11 cellular contexts compared by ENCODE assay signal in genomic region chr7:74294191-74294998, GRCh38. TPM values are rescaled to one million over a fixed set of nuclear protein-coding genes. Genes with fewer than 3 reads are reported as not detected.
A peak's percentile ranks its signal among the peaks of the same experiment; 100 is the strongest.
DNase-seq lines count a peak whose midpoint lies in the region; ATAC-seq, FAIRE-seq and TF ChIP-seq lines count a peak whose summit lies in the region.
"Had no signal": no experiment of that assay in that cellular context is flagged by ENCODE, and none has a peak within 500 bp of the region (broad histone marks: within the 10 kb centered on the region; RNA-seq: fewer than 3 reads in every experiment).

No MANE protein-coding gene starts in this region.

- DNase-seq in H7 (peak; percentile 56), caudate nucleus (lab: John Stamatoyannopoulos, UW) (no peak), iris pigment epithelial cell (ENCODE audit: low read depth) (peak; percentile 39), H54 (ENCODE audit: insufficient read length, low spot score) (no peak), posterior cingulate gyrus (no peak), tibial nerve (ENCODE audit: low spot score in 2 of 2) (no peak)
- DNase-seq: GF-D8 had no signal

- H3K4me3 ChIP-seq in H7 (ENCODE audit: insufficient read depth, low read depth, low read length) (no peak overlapping the region), subcutaneous abdominal adipose tissue (ENCODE audit: low read depth in 1 of 5, low read length in 5 of 5) (peak overlapping the region in 3 of 5 donors; percentile 26 to 53 (median 31)), tibial nerve (no peak overlapping the region)
- H3K4me3 ChIP-seq: lung, skin epidermis had no signal

- intact Hi-C loops in posterior cingulate gyrus (cut with DNase I), result loop anchor here (5.0 kb wide), 3 partner anchors 37 to 98 kb away; no protein-coding TSS in a partner anchor

- H3K27ac ChIP-seq in caudate nucleus (ENCODE audit: low read depth, low read length) (peak overlapping the region; percentile 62), subcutaneous abdominal adipose tissue (ENCODE audit: low read depth, low read length) (peak overlapping the region; percentile 33), tibial nerve (peak overlapping the region in 1 of 4 donors; percentile 50)

- H3K9ac ChIP-seq in subcutaneous abdominal adipose tissue (ENCODE audit: low read length in 5 of 5), result peak overlapping the region in 1 of 5 donors; percentile 51

- ATAC-seq in GM21390 (IDR thresholded peaks at IDR 0.05; ENCODE audit: unreplicated experiment), result no peak

- H3K9me3 ChIP-seq in subcutaneous abdominal adipose tissue (ENCODE audit: control insufficient read depth in 5 of 5, low read length in 5 of 5) (no peaks in the 10 kb centered on the region), tibial nerve (no peaks in the 10 kb centered on the region)

- TF ChIP-seq CTCF in tibial nerve (IDR thresholded peaks at IDR 0.05), result no peak

- FAIRE-seq in H54 (lab: Jason Lieb, UNC), result no peak

- H3K27me3 ChIP-seq in H7 (ENCODE audit: control insufficient read depth, insufficient read depth, low read length) (peaks cover 7% of the 10 kb centered on the region), subcutaneous abdominal adipose tissue (ENCODE audit: control insufficient read depth in 5 of 5, insufficient read depth in 4 of 5, low read length in 5 of 5) (peaks cover 0 to 7% (median 0%) of the 10 kb centered on the region in 5 donors), tibial nerve (no peaks in the 10 kb centered on the region)

- H3K4me1 ChIP-seq in subcutaneous abdominal adipose tissue (ENCODE audit: control insufficient read depth in 5 of 5, insufficient read depth in 5 of 5, low read length in 5 of 5) (peaks cover 4 to 46% (median 29%) of the 10 kb centered on the region in 5 donors), tibial nerve (peaks cover 0 to 50% (median 25%) of the 10 kb centered on the region in 4 donors)

- no peak for TF ChIP-seq EP300 in tibial nerve (IDR thresholded peaks at IDR 0.05)

- 42 to 50% methylated on average over 17 of the region's 17 CpGs for WGBS in tibial nerve, 2 donors

- TF ChIP-seq POLR2A in H54 (IDR thresholded peaks at IDR 0.05; ENCODE audit: low read depth, low read length) (no peak), tibial nerve (IDR thresholded peaks at IDR 0.05) (no peak)

- peaks cover 1% of the 10 kb centered on the region for H3K36me3 ChIP-seq in H7 (replicated peaks; ENCODE audit: control insufficient read depth, insufficient read depth, low read length)
- H3K36me3 ChIP-seq in subcutaneous abdominal adipose tissue (ENCODE audit: control insufficient read depth in 5 of 5, insufficient read depth in 5 of 5, low read length in 5 of 5), result no peaks in the 10 kb centered on the region
- H3K36me3 ChIP-seq in tibial nerve, result peaks cover 0 to 6% (median 0%) of the 10 kb centered on the region in 3 donors

RNA-seq across cellular contexts. Expression of gene CLIP2, which starts 5.2 kb away (rescaled TPM):
- total RNA-seq in H7 (2014; rRNA removed; shearing (Covaris generic)), result 30.1 and 43.6 TPM in 2 replicates
- total RNA-seq in tibial nerve, result 10 to 100 TPM; 42.0 to 48.3 (median 46.3) TPM

RNA-seq across cellular contexts. Expression of gene RFC2, which starts 40.2 kb away (rescaled TPM):
- 109 and 126 TPM in 2 replicates for total RNA-seq in H7 (2014; rRNA removed; shearing (Covaris generic))
- 10 to 100 TPM in 3 of 4 donors, 1 to 10 TPM in 1; 8.4 to 25.1 (median 14.1) TPM for total RNA-seq in tibial nerve

Comparison
In these comparisons a context has a peak if more than half of its experiments do, and no peak if none do; other contexts are left out.
1. DNase-seq: peak in H7 (single experiment) and iris pigment epithelial cell (single experiment); none in caudate nucleus (0 of 61), H54 (single experiment), posterior cingulate gyrus (0 of 10) and tibial nerve (0 of 2).
2. H3K4me3 ChIP-seq: peak in subcutaneous abdominal adipose tissue (3 of 5); none in H7 (single experiment) and tibial nerve (0 of 4).